ENCODE assay signal across 8 cellular contexts in genomic region chr7:23471090-23471859, GRCh38. TPM values are rescaled to one million over a fixed set of nuclear protein-coding genes. Genes with fewer than 3 reads are reported as not detected.
DNase-seq lines count a peak whose midpoint lies in the region; ATAC-seq, FAIRE-seq and TF ChIP-seq lines count a peak whose summit lies in the region.

No MANE protein-coding gene starts in this region.

- H2BK15ac ChIP-seq in H1 (ENCODE audit: low read length), result no peak overlapping the region

- H3K27ac ChIP-seq in SU-DHL-6 (ENCODE audit: low read depth, low read length) (peak overlapping the region; percentile 96), H1 (ENCODE audit: low read depth, low read length) (peak overlapping the region; percentile 86), osteoblast (ENCODE audit: low read depth, low read length) (no peak overlapping the region)

- H3K23me2 ChIP-seq in H1 (ENCODE audit: low read depth, low read length), result peaks cover 14% of the 10 kb centered on the region; the same call in 1 of the 2 replicates

- H3K79me2 ChIP-seq in SU-DHL-6 (ENCODE audit: insufficient read depth, low read length), result peaks cover 69% of the 10 kb centered on the region
- peaks cover 28 to 76% of the 10 kb centered on the region in 2 experiments for H3K79me2 ChIP-seq in H1 (ENCODE audit: control insufficient read depth in 1 of 2, insufficient read depth in 2 of 2, low read length in 2 of 2)
- peaks cover 32% of the 10 kb centered on the region for H3K79me2 ChIP-seq in osteoblast (ENCODE audit: insufficient read depth, low read length)

- TF ChIP-seq EP300 in H1 (IDR thresholded peaks at IDR 0.05; ENCODE audit: borderline replicate concordance in 1 of 2, low read depth in 2 of 2, low read length in 2 of 2), result no peak

- CTCF ChIA-PET in H1 (lab: Charles Lee; ENCODE audit: partially characterized antibody), result no interaction called here

- H4K8ac ChIP-seq in H1 (ENCODE audit: extremely low read depth, insufficient read depth, low read length), result no peak overlapping the region; the same call in 1 of the 2 replicates

- no peaks in the 10 kb centered on the region for H3K79me1 ChIP-seq in H1 (ENCODE audit: low read depth, low read length)

- no peak for TF ChIP-seq RAD21 in H1 (IDR thresholded peaks at IDR 0.05 in 1 of 2, conservative IDR thresholded peaks at IDR 0.05 in 1 of 2; ENCODE audit: low read depth in 2 of 2, low read length in 2 of 2)

- peak overlapping the region; percentile 90 for H4K91ac ChIP-seq in H1 (replicated peaks; ENCODE audit: insufficient read length, low read length)

- H3K14ac ChIP-seq in H1 (ENCODE audit: insufficient read length), result no peak overlapping the region

- peak overlapping the region; percentile 96 for H4K5ac ChIP-seq in H1 (ENCODE audit: insufficient read length, low read depth, low read length)

- ATAC-seq in HG03135 (IDR thresholded peaks at IDR 0.05; ENCODE audit: unreplicated experiment), result no peak

- H3K9me2 ChIP-seq in SU-DHL-6 (replicated peaks; ENCODE audit: insufficient read depth, low read length), result no peaks in the 10 kb centered on the region

- no peak overlapping the region for H2BK20ac ChIP-seq in H1 (ENCODE audit: low read length)

- peak overlapping the region; percentile 98 for H3K4ac ChIP-seq in H1 (replicated peaks; ENCODE audit: insufficient read length, low read depth, low read length)

- H3K9me3 ChIP-seq in SU-DHL-6 (ENCODE audit: insufficient read depth, low read length), result no peaks in the 10 kb centered on the region
- H3K9me3 ChIP-seq in H1 (ENCODE audit: insufficient read depth in 2 of 2, low read depth in 1 of 2, low read length in 1 of 2), result no peaks in the 10 kb centered on the region
- no peaks in the 10 kb centered on the region for H3K9me3 ChIP-seq in osteoblast (ENCODE audit: low read depth, low read length)

- peak overlapping the region; percentile 84 for H2BK120ac ChIP-seq in H1 (replicated peaks; ENCODE audit: low read depth, low read length)

- peak in 1 of 2 experiments; percentile 47; a peak in 2 of 3 replicates for TF ChIP-seq POLR2A in H1 (IDR thresholded peaks at IDR 0.05; ENCODE audit: control extremely low read depth in 1 of 2, low read depth in 2 of 2, low read length in 2 of 2)

- no peak overlapping the region for H2AK5ac ChIP-seq in H1 (ENCODE audit: low read depth, low read length)

- peaks cover 65% of the 10 kb centered on the region for H3F3A ChIP-seq in SU-DHL-6 (ENCODE audit: insufficient read depth)

- H3K18ac ChIP-seq in H1 (ENCODE audit: extremely low read depth, low read length), result peak overlapping the region; percentile 81; the same call in 1 of the 2 replicates

- 1% methylated on average over 14 of the region's 45 CpGs; no CpG with 5 or more reads in 1 of the 2 experiments for WGBS in H1 (ENCODE audit: extremely low coverage in 1 of 2, insufficient coverage in 1 of 2, insufficient read length in 1 of 2, insufficient replicate concordance in 2 of 2, low coverage in 1 of 2, low lambda C conversion rate in 2 of 2, missing lambda C conversion rate in 1 of 2), 2 experiments

- peak overlapping the region; percentile 83; the same call in 1 of the 2 replicates for H2BK12ac ChIP-seq in H1 (ENCODE audit: low read depth, low read length)

- peak overlapping the region; percentile 90 for H3K56ac ChIP-seq in H1 (replicated peaks; ENCODE audit: insufficient read length, low read depth, low read length)

- TF ChIP-seq CTCF in SU-DHL-6 (IDR thresholded peaks at IDR 0.05; ENCODE audit: insufficient read depth, low read length, poor library complexity, severe bottlenecking) (no peak), H1 (IDR thresholded peaks at IDR 0.05; ENCODE audit: control extremely low read depth in 1 of 3, insufficient read depth in 1 of 3, low read depth in 1 of 3, low read length in 3 of 3) (no peak), osteoblast (IDR thresholded peaks at IDR 0.05; ENCODE audit: extremely low read depth, low read depth, low read length) (no peak)

- peak overlapping the region; percentile 90 for H3K4me3 ChIP-seq in SU-DHL-6 (ENCODE audit: insufficient read depth, low read length, poor library complexity, severe bottlenecking)
- H3K4me3 ChIP-seq in H1 (ENCODE audit: extremely low read depth in 1 of 4, insufficient read depth in 2 of 4, low read depth in 3 of 4, low read length in 4 of 4), result peak overlapping the region; percentile 81 to 95 (median 88)
- peak overlapping the region; percentile 78 for H3K4me3 ChIP-seq in osteoblast (ENCODE audit: insufficient read depth, low read length)

- H3K4me1 ChIP-seq in H1 (replicated peaks in 1 of 4; ENCODE audit: control insufficient read depth in 3 of 4, insufficient read depth in 4 of 4, low read length in 3 of 4) (peaks cover 0 to 4% (median 2%) of the 10 kb centered on the region in 4 experiments; a peak in 1 of 7 replicates), osteoblast (ENCODE audit: insufficient read depth, low read length) (peaks cover 24% of the 10 kb centered on the region)

- H2AFZ ChIP-seq in SU-DHL-6 (ENCODE audit: low read depth, low read length, severe bottlenecking) (no peak overlapping the region), H1 (ENCODE audit: low read length) (no peak overlapping the region), osteoblast (ENCODE audit: low read length) (no peak overlapping the region)

- no peak for FAIRE-seq in H1 (lab: Jason Lieb, UNC)

- peak overlapping the region; percentile 100 for H3K4me2 ChIP-seq in SU-DHL-6 (ENCODE audit: low read depth, low read length, poor library complexity, severe bottlenecking)
- H3K4me2 ChIP-seq in H1 (ENCODE audit: insufficient read depth in 1 of 2, low read depth in 2 of 2, low read length in 2 of 2), result peak overlapping the region; percentile 90 to 93
- peak overlapping the region; percentile 95 for H3K4me2 ChIP-seq in osteoblast (ENCODE audit: insufficient read depth, low read length)

- H3K36me3 ChIP-seq in SU-DHL-6 (ENCODE audit: low read length), result peaks cover 7% of the 10 kb centered on the region
- peaks cover 0 to 10% (median 0%) of the 10 kb centered on the region in 4 experiments; a peak in 1 of 8 replicates for H3K36me3 ChIP-seq in H1 (ENCODE audit: control insufficient read depth in 2 of 4, insufficient read depth in 4 of 4, low read length in 3 of 4)
- no peaks in the 10 kb centered on the region for H3K36me3 ChIP-seq in osteoblast (ENCODE audit: insufficient read depth, low read length)

- peak; percentile 96 for DNase-seq in Daoy (ENCODE audit: low read depth)
- peak; percentile 97 for DNase-seq in H4 (ENCODE audit: low spot score)
- peak; percentile 92 for DNase-seq in NCI-H1092 (lab: John Stamatoyannopoulos, UW)
- peak in 1 of 2 experiments; percentile 89 for DNase-seq in H1 (ENCODE audit: low read depth in 1 of 2, low spot score in 2 of 2)
- DNase-seq in osteoblast (ENCODE audit: insufficient read length, low spot score, missing footprints), result peak; percentile 93
- DNase-seq in central memory CD4-positive, alpha-beta T cell, result no peak

- H3K23ac ChIP-seq in H1 (ENCODE audit: insufficient read length), result no peak overlapping the region

- POLR2A ChIA-PET in H1 (lab: Charles Lee; ENCODE audit: partially characterized antibody), result interaction anchor here (2.1 kb wide), 1 partner anchor 9 kb away, joined by 6 read pairs; no protein-coding TSS in a partner anchor

- H3K9ac ChIP-seq in SU-DHL-6 (ENCODE audit: low read length) (peak overlapping the region; percentile 92), H1 (replicated peaks in 1 of 4; ENCODE audit: extremely low read depth in 1 of 4, low read depth in 3 of 4, low read length in 3 of 4) (peak overlapping the region; percentile 79 to 90 (median 85))

- H4K20me1 ChIP-seq in SU-DHL-6 (ENCODE audit: low read depth, low read length), result peaks cover 9% of the 10 kb centered on the region; the same call in 1 of the 2 replicates
- H4K20me1 ChIP-seq in H1 (replicated peaks in 1 of 2; ENCODE audit: control insufficient read depth in 1 of 2, insufficient read depth in 2 of 2, low read length in 2 of 2), result peaks cover 9 to 10% of the 10 kb centered on the region in 2 experiments
- H4K20me1 ChIP-seq in osteoblast (ENCODE audit: insufficient read depth, low read length), result no peaks in the 10 kb centered on the region

- H2BK5ac ChIP-seq in H1 (ENCODE audit: low read depth, low read length), result peak overlapping the region; percentile 91

- H3K27me3 ChIP-seq in SU-DHL-6 (ENCODE audit: low read length) (no peaks in the 10 kb centered on the region), H1 (replicated peaks in 1 of 4; ENCODE audit: control insufficient read depth in 3 of 4, extremely low read depth in 1 of 4, insufficient read depth in 3 of 4, low read length in 3 of 4) (no peaks in the 10 kb centered on the region), osteoblast (ENCODE audit: insufficient read depth, low read length) (peaks cover 89% of the 10 kb centered on the region)

TF ChIP-seq in H1, 55 proteins besides CTCF, POLR2A, EP300 and RAD21 (continues in another document):
- TF ChIP-seq TCF12 (IDR thresholded peaks at IDR 0.05; ENCODE audit: low read depth, low read length), result no peak
- no peak for TF ChIP-seq EZH2 (IDR thresholded peaks at IDR 0.05; ENCODE audit: low read depth, low read length, severe bottlenecking)
- no peak for TF ChIP-seq SUZ12 (IDR thresholded peaks at IDR 0.05; ENCODE audit: low read length)
- no peak for TF ChIP-seq YY1 (IDR thresholded peaks at IDR 0.05; ENCODE audit: low read depth, low read length)
- TF ChIP-seq TAF1 (IDR thresholded peaks at IDR 0.05; ENCODE audit: low read depth, low read length), result peak; percentile 63
- no peak for TF ChIP-seq SAP30 (IDR thresholded peaks at IDR 0.05; ENCODE audit: insufficient read depth, insufficient replicate concordance, low read length)
- 0 out of 2 replicates have a peak, but pooled peaks have one; percentile 61 for TF ChIP-seq RBBP5 (IDR thresholded peaks at IDR 0.05; ENCODE audit: borderline replicate concordance, low read depth, low read length)
- TF ChIP-seq PHF8 (conservative IDR thresholded peaks at IDR 0.05; ENCODE audit: low read depth, low read length), result peak; percentile 35; the same call in 1 of the 2 replicates
- TF ChIP-seq CTBP2 (IDR thresholded peaks at IDR 0.05; ENCODE audit: borderline replicate concordance, insufficient read depth, insufficient read length, low read length), result no peak
- no peak for TF ChIP-seq JUND (IDR thresholded peaks at IDR 0.05; ENCODE audit: low read length)
- TF ChIP-seq TBP (IDR thresholded peaks at IDR 0.05; ENCODE audit: low read depth, low read length), result peak; percentile 63

RNA-seq across cellular contexts. Expression of gene IGF2BP3, which starts 1.0 kb away (rescaled TPM):
- total RNA-seq in Daoy (2014; rRNA removed; shearing (Covaris generic)), result 277 and 349 TPM in 2 replicates
- 68.8 and 110 TPM in 2 replicates for total RNA-seq in H4 (2014; rRNA removed; shearing (Covaris generic))
- total RNA-seq in H1 (2021; fragmentation: NEBNext Ultra II Directional; extraction: Animal tissue kit (Norgen Biotek cat#: 25700)), result 190 and 193 TPM in 2 replicates
- polyA plus RNA-seq in H1 (2011; rRNA removed), result 66.3 and 94.6 TPM in 2 replicates
- 104 TPM for polyA plus RNA-seq in H1 (2011; cell fraction: cytosol; rRNA removed)
- polyA plus RNA-seq in H1 (2011; cell fraction: nucleus; rRNA removed), result 157 TPM
- 85.0 to 196 TPM (median 117 TPM) in 4 replicates for polyA plus RNA-seq in H1 (2012, experiment 1 of 2)
- polyA plus RNA-seq in H1 (2012, experiment 2 of 2), result 5.9 TPM
- 133 TPM for polyA plus RNA-seq in H1 (2013, experiment 1 of 2)
- 122 TPM for polyA plus RNA-seq in H1 (2013, experiment 2 of 2)
- polyA minus RNA-seq in H1 (2011; rRNA and poly(A)+ RNA removed), result 185 and 189 TPM in 2 replicates
- polyA minus RNA-seq in H1 (2011; cell fraction: cytosol; rRNA and poly(A)+ RNA removed), result 145 TPM
- polyA minus RNA-seq in H1 (2011; cell fraction: nucleus; rRNA and poly(A)+ RNA removed), result 247 TPM
- 2.5 and 2.7 TPM in 2 replicates for total RNA-seq in osteoblast

Comparison
In these comparisons a context has a peak if more than half of its experiments do, and no peak if none do; other contexts are left out.
1. RNA of gene IGF2BP3, which starts 1.0 kb away (total RNA-seq): 277 to 349 TPM in Daoy, 190 to 193 TPM in H1 and 68.8 to 110 TPM in H4; 2.5 to 2.7 TPM in osteoblast; every median in the first group is over 10 times any median in the second.
2. Peak in every context shown above with its lines, with median percentiles within 50 percentile points of each other: H3K4me2 ChIP-seq and H3K4me3 ChIP-seq.